Comparison of ENCODE assay signal across 8 cellular contexts in the genomic region with DNA sequence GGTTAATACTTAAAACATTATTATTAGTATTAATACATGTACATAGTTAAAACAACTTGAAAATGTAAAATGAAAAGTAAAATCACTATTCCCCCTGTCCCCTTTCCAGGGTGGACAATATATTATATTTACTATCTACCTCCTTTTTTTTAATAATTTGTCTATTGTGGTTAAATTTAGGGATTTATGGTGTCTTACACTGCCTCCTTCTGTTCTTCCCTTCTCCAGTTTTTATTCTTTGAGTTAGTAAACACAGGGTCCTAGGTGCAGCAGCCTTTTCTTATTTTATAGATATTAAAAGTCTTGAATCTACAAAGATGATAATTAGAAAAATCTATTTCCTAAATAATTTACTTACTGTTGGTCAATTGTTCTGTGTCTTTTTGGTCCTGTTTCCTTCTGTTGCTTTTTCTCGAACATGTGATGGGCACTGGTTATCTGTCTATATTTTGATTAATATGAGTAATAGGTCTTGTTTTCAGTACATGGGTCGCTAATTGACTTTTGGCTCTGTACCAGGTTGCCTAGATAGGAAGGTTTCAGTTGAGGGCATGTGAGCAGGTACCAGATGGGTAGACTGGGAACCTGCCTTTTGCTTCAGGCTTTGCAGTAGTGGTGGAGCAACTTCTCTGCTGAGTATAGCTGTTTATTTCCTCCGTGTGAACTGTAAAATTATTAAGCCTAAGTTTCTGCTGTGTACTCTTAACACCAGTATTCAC. TPM values are rescaled to one million over a fixed set of nuclear protein-coding genes. Genes with fewer than 3 reads are reported as not detected.
DNase-seq lines count a peak whose midpoint lies in the region; ATAC-seq lines count a peak whose summit lies in the region.

No MANE protein-coding gene starts in this region.

- peak overlapping the region; percentile 70 for H3K4me3 ChIP-seq in Jurkat, Clone E6-1 (ENCODE audit: low read length)
- peak overlapping the region; percentile 88 for H3K4me3 ChIP-seq in iPS-20b (ENCODE audit: low read length)

- POLR2A ChIA-PET in activated CD8-positive, alpha-beta T cell treated with anti-CD3 and anti-CD28 coated beads, Interleukin-2, amount 10 ng/mL, durations not matched to agents 7 days and 5 days (lab: Charles Lee), result interaction anchor here (1.5 to 2.7 kb wide), 3 partner anchors 16 to 33 kb away, joined by 5 to 26 read pairs (median 6); partner anchors contain the start of gene HSD17B11

- no peaks in the 10 kb centered on the region for H3K9me3 ChIP-seq in iPS-20b (ENCODE audit: insufficient read depth, low read depth, low read length)

- H3K9me3 Mint-ChIP-seq in activated CD8-positive, alpha-beta T cell treated with anti-CD3 and anti-CD28 coated beads, Interleukin-2, amount 10 ng/mL, durations not matched to agents 7 days and 5 days (ENCODE audit: insufficient read depth), result no peaks in the 10 kb centered on the region
- H3K9me3 Mint-ChIP-seq in stimulated activated naive CD8-positive, alpha-beta T cell treated with anti-CD3 and anti-CD28 coated beads, Interleukin-15, amount 100 ng/mL, for 72 hours, result no peaks in the 10 kb centered on the region

- peak overlapping the region; percentile 96 for H3K4me3 Mint-ChIP-seq in activated CD8-positive, alpha-beta T cell treated with anti-CD3 and anti-CD28 coated beads, Interleukin-2, amount 10 ng/mL, durations not matched to agents 7 days and 5 days
- peak overlapping the region; percentile 94 to 95 for H3K4me3 Mint-ChIP-seq in stimulated activated naive CD8-positive, alpha-beta T cell treated with anti-CD3 and anti-CD28 coated beads, Interleukin-15, amount 100 ng/mL, for 72 hours

- H3K27ac Mint-ChIP-seq in activated CD8-positive, alpha-beta T cell treated with anti-CD3 and anti-CD28 coated beads, Interleukin-2, amount 10 ng/mL, durations not matched to agents 7 days and 5 days, result peak overlapping the region; percentile 96
- peak overlapping the region; percentile 4 to 83 for H3K27ac Mint-ChIP-seq in stimulated activated naive CD8-positive, alpha-beta T cell treated with anti-CD3 and anti-CD28 coated beads, Interleukin-15, amount 100 ng/mL, for 72 hours

- DNase-seq in DMS 273 (lab: John Stamatoyannopoulos, UW; ENCODE audit: unreplicated experiment) (peak; percentile 83), Ammon's horn (ENCODE audit: low spot score) (no peak)
- DNase-seq in Jurkat, Clone E6-1 (ENCODE audit: low read depth, low spot score), result no peak
- no peak for DNase-seq in activated CD8-positive, alpha-beta T cell treated with anti-CD3 and anti-CD28 coated beads, Interleukin-2, amount 10 ng/mL, durations not matched to agents 7 days and 5 days
- no peak for DNase-seq in stimulated activated naive CD8-positive, alpha-beta T cell treated with anti-CD3 and anti-CD28 coated beads, Interleukin-15, amount 100 ng/mL, for 72 hours
- DNase-seq in activated CD4-positive, alpha-beta T cell treated with anti-CD3 and anti-CD28 coated beads, Interleukin-2, amount 50 U/mL, for 1 hour, result no peak

- CTCF ChIA-PET in activated CD8-positive, alpha-beta T cell treated with anti-CD3 and anti-CD28 coated beads, Interleukin-2, amount 10 ng/mL, durations not matched to agents 7 days and 5 days (lab: Charles Lee), result interaction anchor here (0.8 to 6.5 kb wide), 6 partner anchors 13 to 47 kb away, joined by 3 to 68 read pairs (median 10); partner anchors contain the start of gene HSD17B11

- ATAC-seq in activated CD8-positive, alpha-beta T cell treated with anti-CD3 and anti-CD28 coated beads, Interleukin-2, amount 10 ng/mL, durations not matched to agents 7 days and 5 days, result no peak
- ATAC-seq in stimulated activated naive CD8-positive, alpha-beta T cell treated with anti-CD3 and anti-CD28 coated beads, Interleukin-15, amount 100 ng/mL, for 72 hours, result no peak
- ATAC-seq in HG03135 (IDR thresholded peaks at IDR 0.05; ENCODE audit: unreplicated experiment), result no peak

- peak overlapping the region; percentile 93 for H3K9ac ChIP-seq in iPS-20b (ENCODE audit: low read depth, low read length)

- H3K4me1 Mint-ChIP-seq in activated CD8-positive, alpha-beta T cell treated with anti-CD3 and anti-CD28 coated beads, Interleukin-2, amount 10 ng/mL, durations not matched to agents 7 days and 5 days (ENCODE audit: low read depth), result peaks cover 27% of the 10 kb centered on the region
- peaks cover 33% of the 10 kb centered on the region for H3K4me1 Mint-ChIP-seq in stimulated activated naive CD8-positive, alpha-beta T cell treated with anti-CD3 and anti-CD28 coated beads, Interleukin-15, amount 100 ng/mL, for 72 hours

- peaks cover 3% of the 10 kb centered on the region for H3K36me3 Mint-ChIP-seq in activated CD8-positive, alpha-beta T cell treated with anti-CD3 and anti-CD28 coated beads, Interleukin-2, amount 10 ng/mL, durations not matched to agents 7 days and 5 days (ENCODE audit: low read depth)

- H3K27me3 Mint-ChIP-seq in activated CD8-positive, alpha-beta T cell treated with anti-CD3 and anti-CD28 coated beads, Interleukin-2, amount 10 ng/mL, durations not matched to agents 7 days and 5 days (ENCODE audit: low read depth), result no peaks in the 10 kb centered on the region
- H3K27me3 Mint-ChIP-seq in stimulated activated naive CD8-positive, alpha-beta T cell treated with anti-CD3 and anti-CD28 coated beads, Interleukin-15, amount 100 ng/mL, for 72 hours, result no peaks in the 10 kb centered on the region

- no peaks in the 10 kb centered on the region for H3K36me3 ChIP-seq in iPS-20b (ENCODE audit: insufficient read depth, low read depth, low read length)

- H3K27me3 ChIP-seq in iPS-20b (ENCODE audit: insufficient read depth, low read length), result no peaks in the 10 kb centered on the region

- H3K4me1 ChIP-seq in iPS-20b (ENCODE audit: insufficient read depth, low read length), result peaks cover 21% of the 10 kb centered on the region

- H3K27ac ChIP-seq in iPS-20b (ENCODE audit: low read length), result no peak overlapping the region

RNA-seq across cellular contexts. Expression of gene NUDT9, which starts 1.1 kb away (rescaled TPM):
- 17.8 TPM for polyA plus RNA-seq in Jurkat, Clone E6-1 (2012; ENCODE audit: insufficient read depth, insufficient read length)
- 10 to 100 TPM; 10.9 to 11.0 TPM for total RNA-seq in activated CD8-positive, alpha-beta T cell treated with anti-CD3 and anti-CD28 coated beads, Interleukin-2, amount 10 ng/mL, durations not matched to agents 7 days and 5 days

RNA-seq across cellular contexts. Expression of gene HSD17B11, which starts 32.5 kb away (rescaled TPM):
- 34.1 TPM for polyA plus RNA-seq in Jurkat, Clone E6-1 (2012; ENCODE audit: insufficient read depth, insufficient read length)
- 10 to 100 TPM; 30.2 to 32.2 TPM for total RNA-seq in activated CD8-positive, alpha-beta T cell treated with anti-CD3 and anti-CD28 coated beads, Interleukin-2, amount 10 ng/mL, durations not matched to agents 7 days and 5 days
